In the genomic region with DNA sequence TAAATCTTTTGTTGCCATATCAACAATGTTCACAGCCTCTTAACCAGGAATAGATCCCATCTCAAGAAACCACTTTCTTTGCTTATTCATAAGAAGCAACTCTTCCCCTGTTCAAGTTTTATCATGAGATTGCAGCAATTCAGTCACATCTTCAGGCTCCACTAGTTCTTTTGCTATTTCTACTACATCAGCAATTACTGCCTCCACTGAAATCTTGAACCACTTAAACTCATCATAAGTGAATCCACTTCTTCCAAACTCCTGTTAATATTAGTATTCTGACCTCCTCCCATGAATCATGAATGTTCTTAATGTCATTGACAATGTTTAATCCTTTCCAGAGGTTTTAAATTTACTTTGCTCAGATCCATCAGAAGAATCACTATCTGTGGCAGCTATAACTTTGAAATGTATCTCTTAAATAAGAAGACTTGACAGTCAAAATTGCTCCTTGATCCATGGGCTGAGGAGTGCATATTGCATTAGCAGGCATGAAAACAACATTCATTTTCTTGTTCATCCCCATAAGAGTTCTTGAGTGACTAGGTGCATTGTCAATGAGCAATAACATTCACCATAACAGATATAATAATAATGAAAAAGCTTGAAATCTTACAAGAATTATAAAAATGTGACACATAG, we compare ENCODE assay signal across 29 cellular contexts.
"Had no signal": no experiment of that assay in that cellular context is flagged by ENCODE, and none has a peak within 500 bp of the region (broad histone marks: within the 10 kb centered on the region; RNA-seq: fewer than 3 reads in every experiment).

No MANE protein-coding gene starts in this region.

- H3K36me3 Mint-ChIP-seq: naive thymus-derived CD4-positive, alpha-beta T cell; neural progenitor cell; stimulated activated effector memory CD8-positive, alpha-beta T cell treated with anti-CD3 and anti-CD28 coated beads, Interleukin-12 subunit alpha, Interleukin-12 subunit beta, amount 100 ng/mL, for 72 hours had no signal

- ATAC-seq: left colon; left lung; lower lobe of right lung; mucosa of descending colon; naive thymus-derived CD4-positive, alpha-beta T cell; natural killer cell treated with Interleukin-12 subunit alpha and Interleukin-12 subunit beta and Interleukin-15 and Interleukin-18, amount 100 ng/mL, for 72 hours; right cardiac atrium; stimulated activated effector memory CD8-positive, alpha-beta T cell treated with anti-CD3 and anti-CD28 coated beads, Interleukin-12 subunit alpha, Interleukin-12 subunit beta, amount 100 ng/mL, for 72 hours; upper lobe of right lung had no signal

- H3K4me3 ChIP-seq: left lung, lower lobe of right lung, mucosa of descending colon, neural progenitor cell, sigmoid colon, spleen, suprapubic skin, thoracic aorta, tibial artery, upper lobe of right lung had no signal

- H3K9ac ChIP-seq: neural progenitor cell had no signal

- H3K27ac Mint-ChIP-seq: immature natural killer cell; naive thymus-derived CD4-positive, alpha-beta T cell; natural killer cell treated with Interleukin-12 subunit alpha and Interleukin-12 subunit beta and Interleukin-15 and Interleukin-18, amount 100 ng/mL, for 72 hours; neural progenitor cell; progenitor cell of endocrine pancreas; stimulated activated effector memory CD8-positive, alpha-beta T cell treated with anti-CD3 and anti-CD28 coated beads, Interleukin-12 subunit alpha, Interleukin-12 subunit beta, amount 100 ng/mL, for 72 hours; stimulated activated naive CD8-positive, alpha-beta T cell treated with anti-CD3 and anti-CD28 coated beads, Interleukin-15, Interleukin-2, amounts not matched to agents 100 ng/mL and 50 ng/mL, for 24 hours had no signal

- H3K27me3 Mint-ChIP-seq: natural killer cell treated with Interleukin-12 subunit alpha and Interleukin-12 subunit beta and Interleukin-15 and Interleukin-18, amount 100 ng/mL, for 72 hours; stimulated activated naive CD8-positive, alpha-beta T cell treated with anti-CD3 and anti-CD28 coated beads, Interleukin-15, Interleukin-2, amounts not matched to agents 100 ng/mL and 50 ng/mL, for 24 hours had no signal

- H3K9me3 ChIP-seq: left lung, lower lobe of right lung, mucosa of descending colon, neutrophil, sigmoid colon, spleen, suprapubic skin, thoracic aorta, tibial artery, upper lobe of right lung had no signal

- H3K27me3 ChIP-seq: left lung, neural progenitor cell, neutrophil, sigmoid colon, spleen, suprapubic skin, tibial artery, upper lobe of right lung had no signal

- H3K4me2 ChIP-seq: neural progenitor cell had no signal

- H3K36me3 ChIP-seq: left lung, lower lobe of right lung, neural progenitor cell, sigmoid colon, suprapubic skin, thoracic aorta, tibial artery, upper lobe of right lung had no signal

- H3K9me3 Mint-ChIP-seq: natural killer cell treated with Interleukin-12 subunit alpha and Interleukin-12 subunit beta and Interleukin-15 and Interleukin-18, amount 100 ng/mL, for 72 hours; neural progenitor cell had no signal

- DNase-seq: immature natural killer cell; kidney; left colon; left lung; lower lobe of right lung; mammary epithelial cell; mesendoderm; midbrain; mucosa of descending colon; naive thymus-derived CD4-positive, alpha-beta T cell; occipital lobe; retina; right cardiac atrium; sigmoid colon; small intestine; spleen; stimulated activated CD4-positive, alpha-beta T cell treated with anti-CD3 and anti-CD28 coated beads, Interleukin-4, amount 100 ng/mL, for 24 hours; stimulated activated naive CD4-positive, alpha-beta T cell; tibial artery; trophoblast cell; upper lobe of right lung had no signal

- H3K27ac ChIP-seq: left lung, lower lobe of right lung, neural progenitor cell, neutrophil, sigmoid colon, spleen, suprapubic skin, thoracic aorta, tibial artery, upper lobe of right lung had no signal

- H3K4me1 Mint-ChIP-seq: immature natural killer cell; naive thymus-derived CD4-positive, alpha-beta T cell; neural progenitor cell; stimulated activated effector memory CD8-positive, alpha-beta T cell treated with anti-CD3 and anti-CD28 coated beads, Interleukin-12 subunit alpha, Interleukin-12 subunit beta, amount 100 ng/mL, for 72 hours had no signal

- H2AFZ ChIP-seq: neural progenitor cell had no signal

- H3K4me1 ChIP-seq: lower lobe of right lung, neural progenitor cell, sigmoid colon, spleen, suprapubic skin, upper lobe of right lung had no signal

- H3K4me3 Mint-ChIP-seq: immature natural killer cell; naive thymus-derived CD4-positive, alpha-beta T cell; natural killer cell treated with Interleukin-12 subunit alpha and Interleukin-12 subunit beta and Interleukin-15 and Interleukin-18, amount 100 ng/mL, for 72 hours; neural progenitor cell; stimulated activated effector memory CD8-positive, alpha-beta T cell treated with anti-CD3 and anti-CD28 coated beads, Interleukin-12 subunit alpha, Interleukin-12 subunit beta, amount 100 ng/mL, for 72 hours; stimulated activated naive CD8-positive, alpha-beta T cell treated with anti-CD3 and anti-CD28 coated beads, Interleukin-15, Interleukin-2, amounts not matched to agents 100 ng/mL and 50 ng/mL, for 24 hours had no signal
